23 cellular contexts compared by ENCODE assay signal in the genomic region with DNA sequence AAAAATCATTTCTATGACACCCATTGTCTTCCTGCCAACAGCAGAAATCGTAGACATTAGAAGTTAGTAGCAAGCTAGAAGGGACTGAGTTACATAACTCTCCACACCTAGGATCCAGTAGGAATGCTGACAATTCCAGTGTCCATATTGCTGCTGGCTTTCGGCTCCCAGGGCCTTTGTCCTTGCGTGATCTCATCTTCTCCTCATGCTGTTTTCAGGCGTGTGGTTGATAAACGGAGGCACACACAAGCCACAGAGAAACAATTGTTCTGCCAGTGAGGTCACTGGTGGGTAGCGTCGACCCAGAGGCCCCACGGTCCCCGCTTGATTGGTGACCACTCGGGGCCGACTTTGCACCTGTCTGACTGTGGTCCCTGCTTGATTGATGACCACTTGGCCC. TPM values are rescaled to one million over a fixed set of nuclear protein-coding genes. Genes with fewer than 3 reads are reported as not detected.
"Had no signal": no experiment of that assay in that cellular context is flagged by ENCODE, and none has a peak within 500 bp of the region (broad histone marks: within the 10 kb centered on the region; RNA-seq: fewer than 3 reads in every experiment).

No MANE protein-coding gene starts in this region.

- H3K9me3 Mint-ChIP-seq: immature natural killer cell; stimulated activated naive CD8-positive, alpha-beta T cell treated with anti-CD3 and anti-CD28 coated beads, Interleukin-15, Interleukin-2, amounts not matched to agents 100 ng/mL and 50 ng/mL, for 24 hours had no signal

- H3K4me1 Mint-ChIP-seq: immature natural killer cell; naive thymus-derived CD4-positive, alpha-beta T cell; nephron progenitor cell; stimulated activated memory B cell treated with anti-CD40 and anti-IgM and Interleukin-4, amounts not matched to agents 10 μg/mL and 1 μg/mL and 100 μg/mL, for 72 hours had no signal

- H3K79me2 ChIP-seq: parathyroid adenoma had no signal

- ATAC-seq: esophagus mucosa; gastrocnemius medialis; left colon; naive thymus-derived CD4-positive, alpha-beta T cell; right lobe of liver; stimulated activated memory B cell treated with anti-CD40 and anti-IgM and Interleukin-4, amounts not matched to agents 10 μg/mL and 1 μg/mL and 100 μg/mL, for 72 hours had no signal

- H2AFZ ChIP-seq: parathyroid adenoma had no signal

- H3K36me3 ChIP-seq: gastrocnemius medialis had no signal

- H3K9me3 ChIP-seq: gastrocnemius medialis, heart right ventricle, right lobe of liver had no signal

- H3K27me3 ChIP-seq: heart right ventricle, right lobe of liver, spleen had no signal

- DNase-seq: central memory CD4-positive, alpha-beta T cell; cortex of kidney; effector memory CD4-positive, alpha-beta T cell; gastrocnemius medialis; immature natural killer cell; left colon; naive thymus-derived CD4-positive, alpha-beta T cell; nephron progenitor cell; stimulated activated CD4-positive, alpha-beta T cell treated with anti-CD3 and anti-CD28 coated beads, Interleukin-15, amount 100 ng/mL, for 24 hours; stimulated activated CD4-positive, alpha-beta T cell treated with anti-CD3 and anti-CD28 coated beads, Interleukin-1b, Interleukin-23, amount 100 ng/mL, for 48 hours; stimulated activated CD4-positive, alpha-beta T cell treated with anti-CD3 and anti-CD28 coated beads, Interleukin-4, amount 100 ng/mL, for 24 hours; trophoblast cell had no signal

- H3K27me3 Mint-ChIP-seq: naive thymus-derived CD4-positive, alpha-beta T cell; stimulated activated memory B cell treated with anti-CD40 and anti-IgM and Interleukin-4, amounts not matched to agents 10 μg/mL and 1 μg/mL and 100 μg/mL, for 72 hours; stimulated activated naive CD8-positive, alpha-beta T cell treated with anti-CD3 and anti-CD28 coated beads, Interleukin-15, Interleukin-2, amounts not matched to agents 100 ng/mL and 50 ng/mL, for 24 hours had no signal

- H3K4me3 ChIP-seq: gastrocnemius medialis, heart right ventricle, right lobe of liver, spleen had no signal

- H3K4me1 ChIP-seq: gastrocnemius medialis, parathyroid adenoma, right lobe of liver had no signal

- H3K27ac ChIP-seq: gastrocnemius medialis, heart right ventricle, parathyroid adenoma, right lobe of liver, spleen had no signal

- H3K36me3 Mint-ChIP-seq: immature natural killer cell had no signal

- H3K4me3 Mint-ChIP-seq: immature natural killer cell; naive thymus-derived CD4-positive, alpha-beta T cell; nephron progenitor cell; stimulated activated memory B cell treated with anti-CD40 and anti-IgM and Interleukin-4, amounts not matched to agents 10 μg/mL and 1 μg/mL and 100 μg/mL, for 72 hours; stimulated activated naive CD8-positive, alpha-beta T cell treated with anti-CD3 and anti-CD28 coated beads, Interleukin-15, Interleukin-2, amounts not matched to agents 100 ng/mL and 50 ng/mL, for 24 hours had no signal

- H3K27ac Mint-ChIP-seq: immature natural killer cell; naive thymus-derived CD4-positive, alpha-beta T cell; nephron progenitor cell; stimulated activated memory B cell treated with anti-CD40 and anti-IgM and Interleukin-4, amounts not matched to agents 10 μg/mL and 1 μg/mL and 100 μg/mL, for 72 hours; stimulated activated naive CD8-positive, alpha-beta T cell treated with anti-CD3 and anti-CD28 coated beads, Interleukin-15, Interleukin-2, amounts not matched to agents 100 ng/mL and 50 ng/mL, for 24 hours had no signal

- H3K9ac ChIP-seq: parathyroid adenoma had no signal

RNA-seq across cellular contexts. Expression of gene F7, which starts 31.6 kb away (rescaled TPM):
- total RNA-seq: esophagus mucosa, fibroblast of lung, lung microvascular endothelial cell, spleen had no signal
- polyA plus RNA-seq: fibroblast of lung; keratinocyte; naive thymus-derived CD4-positive, alpha-beta T cell had no signal

RNA-seq across cellular contexts. Expression of gene F10, which starts 48.7 kb away (rescaled TPM):
- total RNA-seq: mononuclear cell; naive thymus-derived CD4-positive, alpha-beta T cell had no signal
- polyA plus RNA-seq: immature natural killer cell; keratinocyte; naive thymus-derived CD4-positive, alpha-beta T cell had no signal
